8 cellular contexts compared by ENCODE assay signal in the genomic region with DNA sequence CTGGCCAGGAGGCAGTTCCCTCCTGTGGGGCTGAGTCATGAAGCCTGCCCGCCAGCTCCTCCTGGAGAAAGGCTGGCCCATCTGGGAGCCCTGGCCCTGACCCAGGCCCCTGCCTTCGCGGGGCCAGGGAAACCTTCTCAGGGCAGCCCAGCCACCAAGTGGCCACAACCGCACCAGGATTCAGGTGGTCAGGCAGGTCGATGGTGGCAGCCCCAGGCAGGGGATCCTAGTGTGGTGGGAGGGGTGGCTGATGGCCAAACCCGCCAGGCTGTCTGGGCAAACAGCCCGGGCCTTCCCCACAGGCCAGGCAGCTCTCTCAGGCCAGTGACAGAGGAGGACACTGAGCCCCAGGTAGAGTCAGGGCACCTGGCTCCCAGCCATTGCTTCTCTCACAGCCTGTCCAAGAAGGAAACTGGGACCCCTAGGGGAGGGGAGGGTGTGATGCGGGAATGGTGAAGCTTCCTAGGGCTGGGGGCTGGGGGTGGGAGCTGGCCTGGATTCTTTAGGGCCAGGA. TPM values are rescaled to one million over a fixed set of nuclear protein-coding genes. Genes with fewer than 3 reads are reported as not detected.
DNase-seq lines count a peak whose midpoint lies in the region; ATAC-seq and TF ChIP-seq lines count a peak whose summit lies in the region.

No MANE protein-coding gene starts in this region.

- no peak for DNase-seq in T-helper 2 cell treated with Interferon-gamma antibody and Interleukin-4, amounts not matched to agents 5 μg/mL and 100 μg/mL, for 36 hours (ENCODE audit: low spot score)
- DNase-seq in T-helper 2 cell (no peak), RPMI7951 (ENCODE audit: low read depth) (peak; percentile 98), colonic mucosa (peak; percentile 65), left lobe of liver (ENCODE audit: low spot score) (peak; percentile 81)

- H3K27ac Mint-ChIP-seq in T-helper 2 cell treated with Interferon-gamma antibody and Interleukin-4, amounts not matched to agents 5 μg/mL and 100 μg/mL, for 36 hours, result peak overlapping the region; percentile 67

- H3K4me3 Mint-ChIP-seq in T-helper 2 cell treated with Interferon-gamma antibody and Interleukin-4, amounts not matched to agents 5 μg/mL and 100 μg/mL, for 36 hours, result peak overlapping the region; percentile 99

- H3K36me3 ChIP-seq in colonic mucosa, result no peaks in the 10 kb centered on the region
- H3K36me3 ChIP-seq in stomach smooth muscle (ENCODE audit: control insufficient read depth in 2 of 2, insufficient read depth in 2 of 2, low read length in 2 of 2), result peaks cover 9 to 11% of the 10 kb centered on the region in 2 donors

- no peaks in the 10 kb centered on the region for H3K9me3 Mint-ChIP-seq in T-helper 2 cell treated with Interferon-gamma antibody and Interleukin-4, amounts not matched to agents 5 μg/mL and 100 μg/mL, for 36 hours

- peaks cover 11% of the 10 kb centered on the region for H3K4me1 ChIP-seq in colonic mucosa
- H3K4me1 ChIP-seq in stomach smooth muscle (ENCODE audit: control insufficient read depth, insufficient read depth, low read length), result peaks cover 52% of the 10 kb centered on the region

- no peaks in the 10 kb centered on the region for H3K27me3 Mint-ChIP-seq in T-helper 2 cell treated with Interferon-gamma antibody and Interleukin-4, amounts not matched to agents 5 μg/mL and 100 μg/mL, for 36 hours (ENCODE audit: low read depth)

- intact Hi-C loops in colonic mucosa (cut with DNase I), result loop anchor here (5.0 kb wide), 1 partner anchor 35 kb away; no protein-coding TSS in a partner anchor

- H3K9me3 ChIP-seq in colonic mucosa (no peaks in the 10 kb centered on the region), stomach smooth muscle (ENCODE audit: control insufficient read depth in 2 of 2, low read length in 2 of 2) (no peaks in the 10 kb centered on the region)

- ATAC-seq in left lobe of liver, result peak; percentile 39
- no peak for ATAC-seq in HG02623 (IDR thresholded peaks at IDR 0.05; ENCODE audit: unreplicated experiment)
- no peak for ATAC-seq in GM18858 (IDR thresholded peaks at IDR 0.05; ENCODE audit: unreplicated experiment)

- H3K4me3 ChIP-seq in colonic mucosa (peak overlapping the region; percentile 95), stomach smooth muscle (ENCODE audit: low read length in 2 of 2) (peak overlapping the region; percentile 96 to 98)

- H3K27me3 ChIP-seq in colonic mucosa (no peaks in the 10 kb centered on the region), stomach smooth muscle (ENCODE audit: control insufficient read depth in 1 of 2, insufficient read depth in 2 of 2, low read length in 2 of 2) (no peaks in the 10 kb centered on the region)

- no peak for TF ChIP-seq CTCF in colonic mucosa (IDR thresholded peaks at IDR 0.05)

- peaks cover 26% of the 10 kb centered on the region for H3K36me3 Mint-ChIP-seq in T-helper 2 cell treated with Interferon-gamma antibody and Interleukin-4, amounts not matched to agents 5 μg/mL and 100 μg/mL, for 36 hours (ENCODE audit: low read depth)

- peak overlapping the region; percentile 91 for H3K27ac ChIP-seq in colonic mucosa
- peak overlapping the region; percentile 88 for H3K27ac ChIP-seq in stomach smooth muscle (ENCODE audit: low read length)

- H3K4me1 Mint-ChIP-seq in T-helper 2 cell treated with Interferon-gamma antibody and Interleukin-4, amounts not matched to agents 5 μg/mL and 100 μg/mL, for 36 hours (ENCODE audit: low read depth), result peaks cover 42% of the 10 kb centered on the region

- H3K9ac ChIP-seq in colonic mucosa (ENCODE audit: low read depth in 2 of 2, low read length in 2 of 2), result peak overlapping the region; percentile 26 to 90
- H3K9ac ChIP-seq in stomach smooth muscle (ENCODE audit: low read length in 2 of 2), result peak overlapping the region; percentile 65 to 79

RNA-seq across cellular contexts. Expression of a gene that starts 1.2 kb away (rescaled TPM):
- 131 and 170 TPM in 2 replicates for total RNA-seq in RPMI7951 (2014; rRNA removed; shearing (Covaris generic))
- total RNA-seq in colonic mucosa (10 to 100 TPM; 44.2 to 45.0 TPM), left lobe of liver (16.8 TPM)

RNA-seq across cellular contexts. Expression of a gene that starts 7.8 kb away (rescaled TPM):
- total RNA-seq in RPMI7951 (2014; rRNA removed; shearing (Covaris generic)), result 11.0 and 12.3 TPM in 2 replicates
- 1 to 10 TPM; 5.4 to 8.1 TPM for total RNA-seq in colonic mucosa
- 4.2 TPM for total RNA-seq in left lobe of liver

RNA-seq across cellular contexts. Expression of a gene that starts 12.3 kb away (rescaled TPM):
- not detected in 2 replicates for total RNA-seq in RPMI7951 (2014; rRNA removed; shearing (Covaris generic))
- under 1 TPM; 0.25 to 0.27 TPM for total RNA-seq in colonic mucosa
- not detected for total RNA-seq in left lobe of liver

RNA-seq across cellular contexts. Expression of a gene that starts 39.8 kb away (rescaled TPM):
- 32.0 and 37.6 TPM in 2 replicates for total RNA-seq in RPMI7951 (2014; rRNA removed; shearing (Covaris generic))
- 100 to 1,000 TPM in 1 of 2 donors, 10 to 100 TPM in 1; 90.6 to 103 TPM for total RNA-seq in colonic mucosa
- 187 TPM for total RNA-seq in left lobe of liver

RNA-seq across cellular contexts. Expression of a gene that starts 40.7 kb away (rescaled TPM):
- 53.0 and 54.7 TPM in 2 replicates for total RNA-seq in RPMI7951 (2014; rRNA removed; shearing (Covaris generic))
- 10 to 100 TPM; 65.7 to 67.0 TPM for total RNA-seq in colonic mucosa
- 18.6 TPM for total RNA-seq in left lobe of liver

Comparison
In these comparisons a context has a peak if more than half of its experiments do, and no peak if none do; other contexts are left out.
1. DNase-seq: peak in RPMI7951 (single experiment), colonic mucosa (single experiment) and left lobe of liver (single experiment); none in T-helper 2 cell treated with Interferon-gamma antibody and Interleukin-4, amounts not matched to agents 5 μg/mL and 100 μg/mL, for 36 hours (single experiment) and T-helper 2 cell (0 of 5).